In genomic region chr4:6886886-6887285, GRCh38 we compare ENCODE assay signal across 26 cellular contexts. TPM values are rescaled to one million over a fixed set of nuclear protein-coding genes. Genes with fewer than 3 reads are reported as not detected.
A peak's percentile ranks its signal among the peaks of the same experiment; 100 is the strongest.
DNase-seq lines count a peak whose midpoint lies in the region; ATAC-seq and TF ChIP-seq lines count a peak whose summit lies in the region.
"Had no signal": no experiment of that assay in that cellular context is flagged by ENCODE, and none has a peak within 500 bp of the region (broad histone marks: within the 10 kb centered on the region; RNA-seq: fewer than 3 reads in every experiment).

No MANE protein-coding gene starts in this region.

- H3K36me3 ChIP-seq in right atrium auricular region (peaks cover 7% of the 10 kb centered on the region), neutrophil (peaks cover 25% of the 10 kb centered on the region), transverse colon (peaks cover 0 to 10% (median 0%) of the 10 kb centered on the region in 4 donors)

- H3K9me3 Mint-ChIP-seq in chondrocyte (ENCODE audit: low read depth) = peaks cover 2% of the 10 kb centered on the region
- H3K9me3 Mint-ChIP-seq: activated naive CD4-positive, alpha-beta T cell treated with anti-CD3 and anti-CD28 coated beads, Interleukin-2, amount 50 U/mL, for 24 hours had no signal

- H3K36me3 Mint-ChIP-seq in chondrocyte (ENCODE audit: low read depth) = peaks cover 11% of the 10 kb centered on the region
- H3K36me3 Mint-ChIP-seq: activated naive CD4-positive, alpha-beta T cell treated with anti-CD3 and anti-CD28 coated beads, Interleukin-2, amount 50 U/mL, for 24 hours had no signal

- H3K4me1 Mint-ChIP-seq in chondrocyte (ENCODE audit: low read depth) = peaks cover 21% of the 10 kb centered on the region

- no peak overlapping the region for H3K4me3 Mint-ChIP-seq in chondrocyte (ENCODE audit: unreplicated experiment)
- H3K4me3 Mint-ChIP-seq: activated CD4-positive, alpha-beta memory T cell treated with anti-CD3 and anti-CD28 coated beads, Interleukin-2, amount 10 ng/mL, durations not matched to agents 7 days and 5 days; activated naive CD4-positive, alpha-beta T cell treated with anti-CD3 and anti-CD28 coated beads, Interleukin-2, amount 50 U/mL, for 24 hours; B cell; nephron; T-helper 2 cell treated with Interferon-gamma antibody and Interleukin-4, amounts not matched to agents 5 μg/mL and 100 μg/mL, for 36 hours had no signal

- H3K27me3 Mint-ChIP-seq in chondrocyte (ENCODE audit: low read depth) = no peaks in the 10 kb centered on the region
- H3K27me3 Mint-ChIP-seq: activated CD4-positive, alpha-beta memory T cell treated with anti-CD3 and anti-CD28 coated beads, Interleukin-2, amount 10 ng/mL, durations not matched to agents 7 days and 5 days; activated naive CD4-positive, alpha-beta T cell treated with anti-CD3 and anti-CD28 coated beads, Interleukin-2, amount 50 U/mL, for 24 hours; B cell had no signal

- no peak for TF ChIP-seq POLR2A in transverse colon (IDR thresholded peaks at IDR 0.05)

- WGBS in transverse colon (ENCODE audit: low coverage in 1 of 2), 2 donors = 76 to 87% methylated on average over 3 to 10 of the region's 10 CpGs

- no peak for TF ChIP-seq EP300 in transverse colon (IDR thresholded peaks at IDR 0.05; ENCODE audit: low read depth)

- DNase-seq in right atrium auricular region (ENCODE audit: low spot score) (peak; percentile 52), left cardiac atrium (no peak), chondrocyte (ENCODE audit: low spot score) (peak; percentile 39), transverse colon (peak; percentile 2), GM13977 (ENCODE audit: low spot score) (no peak), DMS53 (lab: John Stamatoyannopoulos, UW) (no peak)
- DNase-seq: activated CD4-positive, alpha-beta memory T cell treated with anti-CD3 and anti-CD28 coated beads, Interleukin-2, amount 10 ng/mL, durations not matched to agents 7 days and 5 days; central memory CD4-positive, alpha-beta T cell; esophagus squamous epithelium; foreskin melanocyte; NCI-H226; SHP77 treated with DMSO at 0.1 percent for 48 hours; stimulated activated CD4-positive, alpha-beta T cell treated with anti-CD3 and anti-CD28 coated beads, Interleukin-12 subunit alpha, Interleukin-12 subunit beta, amount 100 ng/mL, for 4 hours; stimulated activated CD4-positive, alpha-beta T cell treated with anti-CD3 and anti-CD28 coated beads, Interleukin-2, amount 100 ng/mL, for 48 hours had no signal

- no peaks in the 10 kb centered on the region for H3K27me3 ChIP-seq in right atrium auricular region
- H3K27me3 ChIP-seq in neutrophil = no peaks in the 10 kb centered on the region
- no peaks in the 10 kb centered on the region for H3K27me3 ChIP-seq in transverse colon
- H3K27me3 ChIP-seq: ascending aorta, esophagus squamous epithelium, hepatocyte, pancreas, tibial nerve had no signal

- in situ Hi-C loops in transverse colon (cut with MboI; ENCODE audit: low pct_ligation_motif_present in 1 of 4, low pct_unique_long_range_greater_than_20kb in 1 of 4, low sequenced_read_pairs in 3 of 4) = loop anchor here in 2 of 4 donors (10.0 to 25.0 kb wide), 3 partner anchors 162 to 175 kb away; partner anchors contain the start of genes BLOC1S4 (in 1 of the 2), GRPEL1 (in 1 of the 2) and MRFAP1L1 (in 1 of the 2)
- in situ Hi-C loops in GM13977 (cut with MboI; ENCODE audit: low pct_unique_long_range_greater_than_20kb, low sequenced_read_pairs, unreplicated experiment) = no loop called here

- H3K4me3 ChIP-seq in right atrium auricular region (no peak overlapping the region), neutrophil (ENCODE audit: low read depth in 1 of 2, low read length in 1 of 2) (peak overlapping the region; percentile 7 to 48), transverse colon (no peak overlapping the region)
- H3K4me3 ChIP-seq: esophagus squamous epithelium, GM12878, hepatocyte, pancreas, tibial nerve had no signal

- intact Hi-C loops in left cardiac atrium (cut with DNase I) = no loop called here
- intact Hi-C loops in transverse colon (cut with DNase I; ENCODE audit: low total_unique reads) = no loop called here

- ATAC-seq in left cardiac atrium (no peak), HG03457 (IDR thresholded peaks at IDR 0.05; ENCODE audit: unreplicated experiment) (no peak)

- no peak for TF ChIP-seq CTCF in right atrium auricular region (IDR thresholded peaks at IDR 0.05)
- TF ChIP-seq CTCF in chondrocyte (IDR thresholded peaks at IDR 0.05) = no peak
- TF ChIP-seq CTCF in neutrophil (IDR thresholded peaks at IDR 0.05) = no peak
- no peak for TF ChIP-seq CTCF in transverse colon (IDR thresholded peaks at IDR 0.05)
- no peak for TF ChIP-seq CTCF in GM13977 (IDR thresholded peaks at IDR 0.05; ENCODE audit: extremely low read depth, insufficient read depth, missing control alignments)

- H3K27ac Mint-ChIP-seq in chondrocyte (ENCODE audit: unreplicated experiment) = no peak overlapping the region
- H3K27ac Mint-ChIP-seq: activated CD4-positive, alpha-beta memory T cell treated with anti-CD3 and anti-CD28 coated beads, Interleukin-2, amount 10 ng/mL, durations not matched to agents 7 days and 5 days; activated naive CD4-positive, alpha-beta T cell treated with anti-CD3 and anti-CD28 coated beads, Interleukin-2, amount 50 U/mL, for 24 hours; activated T-helper 2 cell treated with anti-CD3 and anti-CD28 coated beads, Interferon-gamma antibody, Interleukin-2, Interleukin-4, amounts not matched to agents 10 μg/mL and 5 μg/mL and 100 μg/mL, durations not matched to agents 14 hours and 24 hours and 36 hours; B cell; nephron; T-helper 2 cell treated with Interferon-gamma antibody and Interleukin-4, amounts not matched to agents 5 μg/mL and 100 μg/mL, for 36 hours had no signal

- peaks cover 0 to 38% of the 10 kb centered on the region in 2 donors for H3K4me1 ChIP-seq in right atrium auricular region
- peaks cover 46 to 61% of the 10 kb centered on the region in 2 experiments for H3K4me1 ChIP-seq in neutrophil (ENCODE audit: control insufficient read depth in 1 of 2, insufficient read depth in 1 of 2, low read depth in 1 of 2, low read length in 1 of 2)
- peaks cover 6 to 14% (median 10%) of the 10 kb centered on the region in 4 donors for H3K4me1 ChIP-seq in transverse colon

- H3K9me3 ChIP-seq in right atrium auricular region = no peaks in the 10 kb centered on the region
- no peaks in the 10 kb centered on the region for H3K9me3 ChIP-seq in neutrophil
- no peaks in the 10 kb centered on the region for H3K9me3 ChIP-seq in transverse colon
- H3K9me3 ChIP-seq: ascending aorta, esophagus squamous epithelium, pancreas had no signal

- H3K27ac ChIP-seq in right atrium auricular region (peak overlapping the region; percentile 85 to 92), neutrophil (peak overlapping the region; percentile 92), transverse colon (no peak overlapping the region)
- H3K27ac ChIP-seq: hepatocyte had no signal

RNA-seq across cellular contexts. Expression of gene TBC1D14, which starts 22.7 kb away (rescaled TPM):
- total RNA-seq in right atrium auricular region (10 to 100 TPM; 33.7 to 34.0 TPM), left cardiac atrium (10 to 100 TPM; 34.7 to 35.9 TPM), chondrocyte (24.2 to 29.1 TPM (median 25.2 TPM) in 3 replicates), transverse colon (10 to 100 TPM; 42.6 to 56.9 (median 54.0) TPM)

Comparison
In these comparisons a context has a peak if more than half of its experiments do, and no peak if none do; other contexts are left out.
1. DNase-seq: peak in right atrium auricular region (single experiment), chondrocyte (single experiment) and transverse colon (single experiment); none in left cardiac atrium (single experiment), GM13977 (single experiment) and DMS53 (single experiment).
2. H3K27ac ChIP-seq: peak in right atrium auricular region (2 of 2) and neutrophil (single experiment); none in transverse colon (0 of 4).
3. H3K4me3 ChIP-seq: peak in neutrophil (2 of 2); none in right atrium auricular region (0 of 2) and transverse colon (0 of 4).